ENCODE assay signal across 1 cellular context in genomic region chr1:93180723-93181613, GRCh38.
TF ChIP-seq lines count a peak whose summit lies in the region.

TSS of gene CCDC18 (plus strand) at chr1:93180724. CDS start at chr1:93183362, 2,638 bp downstream.

TF ChIP-seq in K562, 482 proteins besides CTCF, POLR2A, EP300 and RAD21 (continued from another document and continues in another):
- TF ChIP-seq ZBTB40 (IDR thresholded peaks at IDR 0.05) (peak; percentile 89), ZBTB40 (CRISPR knock-in tag; IDR thresholded peaks at IDR 0.05) (peak; percentile 85), CBX8 (IDR thresholded peaks at IDR 0.05; ENCODE audit: borderline replicate concordance, extremely low read depth, low read depth, low read length, poor library complexity, severe bottlenecking) (no peak), BCL6 (CRISPR knock-in tag; IDR thresholded peaks at IDR 0.05) (no peak), POLR3G (IDR thresholded peaks at IDR 0.05; ENCODE audit: extremely low read depth, insufficient read length, insufficient replicate concordance) (no peak), ZNF408 (CRISPR knock-in tag; IDR thresholded peaks at IDR 0.05; ENCODE audit: low read depth) (no peak), E2F8 (IDR thresholded peaks at IDR 0.05; ENCODE audit: low read depth, partially characterized antibody) (no peak), KAT8 (IDR thresholded peaks at IDR 0.05; ENCODE audit: low read depth) (no peak), GTF3C2 (IDR thresholded peaks at IDR 0.05; ENCODE audit: borderline replicate concordance, extremely low read depth, insufficient read length) (no peak), ZKSCAN3 (CRISPR knock-in tag; IDR thresholded peaks at IDR 0.05) (no peak), ZBTB33 (CRISPR knock-in tag; IDR thresholded peaks at IDR 0.05) (no peak), CHCHD3 (CRISPR knock-in tag; IDR thresholded peaks at IDR 0.05) (no peak), MTA3 (IDR thresholded peaks at IDR 0.05; ENCODE audit: borderline replicate concordance) (0 out of 2 replicates have a peak, but pooled peaks have one; percentile 17), ZNF174 (CRISPR knock-in tag; IDR thresholded peaks at IDR 0.05) (no peak), SMAD1 (IDR thresholded peaks at IDR 0.05; ENCODE audit: low read depth, low read length, partially characterized antibody) (no peak), SP1 (CRISPR knock-in tag; IDR thresholded peaks at IDR 0.05) (no peak), ZBTB7A (IDR thresholded peaks at IDR 0.05; ENCODE audit: borderline replicate concordance, control insufficient read depth, low read depth, low read length) (peak; percentile 12; the same call in 1 of the 2 replicates), THAP12 (CRISPR knock-in tag; IDR thresholded peaks at IDR 0.05) (no peak; the same call in 1 of the 2 replicates), MEF2A (IDR thresholded peaks at IDR 0.05; ENCODE audit: control insufficient read depth, low read depth, low read length) (no peak), E4F1 (CRISPR knock-in tag; IDR thresholded peaks at IDR 0.05; ENCODE audit: borderline replicate concordance) (no peak), ZNF561 (CRISPR knock-in tag; conservative IDR thresholded peaks at IDR 0.05) (no peak), SRF (CRISPR knock-in tag; IDR thresholded peaks at IDR 0.05) (peak in 1 of 2 experiments; percentile 85; a peak in 2 of 4 replicates), SMAD4 (CRISPR knock-in tag; conservative IDR thresholded peaks at IDR 0.05) (no peak)
